16 cellular contexts compared by ENCODE assay signal in the genomic region with DNA sequence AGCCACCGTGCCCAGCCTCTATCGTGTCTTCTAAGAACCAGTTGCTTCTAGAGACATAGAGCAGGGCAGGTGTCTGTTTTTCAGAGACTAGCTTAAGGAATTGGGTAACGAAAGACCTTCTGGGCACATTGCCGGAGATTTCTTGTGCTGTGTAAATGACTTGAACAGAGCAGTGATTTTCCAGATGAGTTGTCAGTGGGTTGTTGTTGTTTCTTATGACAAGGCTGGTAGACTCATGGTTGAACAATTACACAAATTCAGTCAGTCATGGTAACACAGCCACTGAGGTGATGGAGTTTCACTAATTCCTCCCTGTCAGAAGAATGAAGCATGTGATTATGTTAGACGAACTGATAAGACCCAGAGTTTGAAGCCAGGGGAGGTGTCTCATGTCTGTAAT. TPM values are rescaled to one million over a fixed set of nuclear protein-coding genes. Genes with fewer than 3 reads are reported as not detected.
DNase-seq lines count a peak whose midpoint lies in the region; ATAC-seq, FAIRE-seq and TF ChIP-seq lines count a peak whose summit lies in the region.
"Had no signal": no experiment of that assay in that cellular context is flagged by ENCODE, and none has a peak within 500 bp of the region (broad histone marks: within the 10 kb centered on the region; RNA-seq: fewer than 3 reads in every experiment).

No MANE protein-coding gene starts in this region.

- TF ChIP-seq CTCF in fibroblast of the aortic adventitia (IDR thresholded peaks at IDR 0.05; ENCODE audit: insufficient read depth, low read length) (no peak), thyroid gland (IDR thresholded peaks at IDR 0.05) (no peak), endothelial cell (IDR thresholded peaks at IDR 0.05; ENCODE audit: unreplicated experiment) (no peak)

- TF ChIP-seq POLR2A in GM12891 (IDR thresholded peaks at IDR 0.05; ENCODE audit: low read depth, low read length) (no peak), thyroid gland (IDR thresholded peaks at IDR 0.05) (no peak)

- H3K4me1 ChIP-seq in thyroid gland, result no peaks in the 10 kb centered on the region
- H3K4me1 ChIP-seq: uterus had no signal

- no peak overlapping the region for H3K4me3 Mint-ChIP-seq in activated T-helper 17 cell treated with anti-CD3 and anti-CD28 coated beads, Interleukin-2, amount 50 U/mL, for 72 hours
- H3K4me3 Mint-ChIP-seq in endothelial cell (ENCODE audit: unreplicated experiment), result no peak overlapping the region
- H3K4me3 Mint-ChIP-seq: activated CD8-positive, alpha-beta memory T cell treated with anti-CD3 and anti-CD28 coated beads, Interleukin-2, amount 10 ng/mL, durations not matched to agents 7 days and 5 days; activated naive CD4-positive, alpha-beta T cell treated with anti-CD3 and anti-CD28 coated beads, Interleukin-2, amount 10 ng/mL, durations not matched to agents 7 days and 5 days; stimulated activated naive CD8-positive, alpha-beta T cell treated with anti-CD3 and anti-CD28 coated beads, Interleukin-15, amount 100 ng/mL, for 72 hours; WTC11 had no signal

- H3K9me3 Mint-ChIP-seq in activated T-helper 17 cell treated with anti-CD3 and anti-CD28 coated beads, Interleukin-2, amount 50 U/mL, for 72 hours, result no peaks in the 10 kb centered on the region
- no peaks in the 10 kb centered on the region for H3K9me3 Mint-ChIP-seq in endothelial cell (ENCODE audit: unreplicated experiment)
- H3K9me3 Mint-ChIP-seq: activated naive CD4-positive, alpha-beta T cell treated with anti-CD3 and anti-CD28 coated beads, Interleukin-2, amount 10 ng/mL, durations not matched to agents 7 days and 5 days; stimulated activated naive CD8-positive, alpha-beta T cell treated with anti-CD3 and anti-CD28 coated beads, Interleukin-15, amount 100 ng/mL, for 72 hours; WTC11 had no signal

- no peaks in the 10 kb centered on the region for H3K36me3 ChIP-seq in thyroid gland
- H3K36me3 ChIP-seq: uterus had no signal

- H3K27ac ChIP-seq in thyroid gland, result no peak overlapping the region
- H3K27ac ChIP-seq: uterus had no signal

- no peak for DNase-seq in GM12891 (ENCODE audit: insufficient read length, low spot score)
- DNase-seq in fibroblast of the aortic adventitia (ENCODE audit: low read depth), result peak; percentile 80
- peak; percentile 30 to 61 for DNase-seq in thyroid gland
- DNase-seq in NCI-H2029 treated with DMSO at 0.1 percent for 48 hours (lab: John Stamatoyannopoulos, UW), result no peak
- DNase-seq in endothelial cell (ENCODE audit: low spot score), result no peak
- DNase-seq: activated CD8-positive, alpha-beta memory T cell treated with anti-CD3 and anti-CD28 coated beads, Interleukin-2, amount 10 ng/mL, durations not matched to agents 7 days and 5 days; activated naive CD4-positive, alpha-beta T cell treated with anti-CD3 and anti-CD28 coated beads, Interleukin-2, amount 10 ng/mL, durations not matched to agents 7 days and 5 days; GDM1; hippocampal formation; NCI-H2081 treated with DMSO at 0.1 percent for 48 hours; NCI-H774; stimulated activated naive CD8-positive, alpha-beta T cell treated with anti-CD3 and anti-CD28 coated beads, Interleukin-15, amount 100 ng/mL, for 72 hours; uterus had no signal

- H3K36me3 Mint-ChIP-seq in activated T-helper 17 cell treated with anti-CD3 and anti-CD28 coated beads, Interleukin-2, amount 50 U/mL, for 72 hours (ENCODE audit: low read depth), result no peaks in the 10 kb centered on the region
- H3K36me3 Mint-ChIP-seq in endothelial cell (ENCODE audit: low read depth, unreplicated experiment), result no peaks in the 10 kb centered on the region
- H3K36me3 Mint-ChIP-seq: activated CD8-positive, alpha-beta memory T cell treated with anti-CD3 and anti-CD28 coated beads, Interleukin-2, amount 10 ng/mL, durations not matched to agents 7 days and 5 days; activated naive CD4-positive, alpha-beta T cell treated with anti-CD3 and anti-CD28 coated beads, Interleukin-2, amount 10 ng/mL, durations not matched to agents 7 days and 5 days; WTC11 had no signal

- FAIRE-seq in GM12891 (lab: Jason Lieb, UNC), result peak; percentile 60

- no peaks in the 10 kb centered on the region for H3K4me1 Mint-ChIP-seq in activated T-helper 17 cell treated with anti-CD3 and anti-CD28 coated beads, Interleukin-2, amount 50 U/mL, for 72 hours
- H3K4me1 Mint-ChIP-seq in endothelial cell (ENCODE audit: unreplicated experiment), result no peaks in the 10 kb centered on the region
- H3K4me1 Mint-ChIP-seq: activated CD8-positive, alpha-beta memory T cell treated with anti-CD3 and anti-CD28 coated beads, Interleukin-2, amount 10 ng/mL, durations not matched to agents 7 days and 5 days; stimulated activated naive CD8-positive, alpha-beta T cell treated with anti-CD3 and anti-CD28 coated beads, Interleukin-15, amount 100 ng/mL, for 72 hours; WTC11 had no signal

- H3K4me3 ChIP-seq in fibroblast of the aortic adventitia (ENCODE audit: low read depth, low read length) (no peak overlapping the region), thyroid gland (replicated peaks in 1 of 3) (no peak overlapping the region)
- H3K4me3 ChIP-seq: uterus had no signal

- intact Hi-C loops in thyroid gland (cut with DNase I), result no loop called here

- ATAC-seq in activated T-helper 17 cell treated with anti-CD3 and anti-CD28 coated beads, Interleukin-2, amount 50 U/mL, for 72 hours (replicated peaks), result peak; percentile 29
- no peak for ATAC-seq in HG03280 (IDR thresholded peaks at IDR 0.05; ENCODE audit: unreplicated experiment)
- ATAC-seq: activated CD8-positive, alpha-beta memory T cell treated with anti-CD3 and anti-CD28 coated beads, Interleukin-2, amount 10 ng/mL, durations not matched to agents 7 days and 5 days; WTC11 had no signal

- no peak overlapping the region for H3K27ac Mint-ChIP-seq in activated T-helper 17 cell treated with anti-CD3 and anti-CD28 coated beads, Interleukin-2, amount 50 U/mL, for 72 hours
- H3K27ac Mint-ChIP-seq in endothelial cell (ENCODE audit: unreplicated experiment), result no peak overlapping the region
- H3K27ac Mint-ChIP-seq: activated CD8-positive, alpha-beta memory T cell treated with anti-CD3 and anti-CD28 coated beads, Interleukin-2, amount 10 ng/mL, durations not matched to agents 7 days and 5 days; activated naive CD4-positive, alpha-beta T cell treated with anti-CD3 and anti-CD28 coated beads, Interleukin-2, amount 10 ng/mL, durations not matched to agents 7 days and 5 days; stimulated activated naive CD8-positive, alpha-beta T cell treated with anti-CD3 and anti-CD28 coated beads, Interleukin-15, amount 100 ng/mL, for 72 hours; WTC11 had no signal

- 63 to 67% methylated on average over 1 of the region's 5 CpGs for WGBS in thyroid gland, 2 donors

- no peaks in the 10 kb centered on the region for H3K9me3 ChIP-seq in thyroid gland
- H3K9me3 ChIP-seq: uterus had no signal

- no peaks in the 10 kb centered on the region for H3K27me3 ChIP-seq in thyroid gland
- H3K27me3 ChIP-seq: uterus had no signal

- H3K27me3 Mint-ChIP-seq in activated T-helper 17 cell treated with anti-CD3 and anti-CD28 coated beads, Interleukin-2, amount 50 U/mL, for 72 hours, result no peaks in the 10 kb centered on the region
- H3K27me3 Mint-ChIP-seq in endothelial cell (ENCODE audit: unreplicated experiment), result peaks cover 2% of the 10 kb centered on the region
- H3K27me3 Mint-ChIP-seq: activated CD8-positive, alpha-beta memory T cell treated with anti-CD3 and anti-CD28 coated beads, Interleukin-2, amount 10 ng/mL, durations not matched to agents 7 days and 5 days; activated naive CD4-positive, alpha-beta T cell treated with anti-CD3 and anti-CD28 coated beads, Interleukin-2, amount 10 ng/mL, durations not matched to agents 7 days and 5 days; stimulated activated naive CD8-positive, alpha-beta T cell treated with anti-CD3 and anti-CD28 coated beads, Interleukin-15, amount 100 ng/mL, for 72 hours had no signal

TF ChIP-seq in GM12891, 5 proteins besides CTCF, POLR2A, EP300 and RAD21:
- TF ChIP-seq POU2F2 (IDR thresholded peaks at IDR 0.05; ENCODE audit: low read depth, low read length), result no peak

RNA-seq across cellular contexts. Expression of gene DDX3X, which starts 20.5 kb away (rescaled TPM):
- polyA plus RNA-seq in GM12891 (2012; ENCODE audit: low read depth, missing spikeins), result 97.4 TPM
- 100 to 1,000 TPM; 226 to 303 TPM for total RNA-seq in activated T-helper 17 cell treated with anti-CD3 and anti-CD28 coated beads, Interleukin-2, amount 50 U/mL, for 72 hours
- total RNA-seq in fibroblast of the aortic adventitia (ENCODE audit: low replicate concordance) (209 and 316 TPM in 2 replicates), thyroid gland (100 to 1,000 TPM; 208 to 295 (median 278) TPM), endothelial cell (ENCODE audit: unreplicated experiment) (265 TPM)

Comparison
In these comparisons a context has a peak if more than half of its experiments do, and no peak if none do; other contexts are left out.
1. DNase-seq: peak in fibroblast of the aortic adventitia (single experiment) and thyroid gland (2 of 2); none in GM12891 (single experiment), NCI-H2029 treated with DMSO at 0.1 percent for 48 hours (single experiment) and endothelial cell (single experiment).